In the genomic region with DNA sequence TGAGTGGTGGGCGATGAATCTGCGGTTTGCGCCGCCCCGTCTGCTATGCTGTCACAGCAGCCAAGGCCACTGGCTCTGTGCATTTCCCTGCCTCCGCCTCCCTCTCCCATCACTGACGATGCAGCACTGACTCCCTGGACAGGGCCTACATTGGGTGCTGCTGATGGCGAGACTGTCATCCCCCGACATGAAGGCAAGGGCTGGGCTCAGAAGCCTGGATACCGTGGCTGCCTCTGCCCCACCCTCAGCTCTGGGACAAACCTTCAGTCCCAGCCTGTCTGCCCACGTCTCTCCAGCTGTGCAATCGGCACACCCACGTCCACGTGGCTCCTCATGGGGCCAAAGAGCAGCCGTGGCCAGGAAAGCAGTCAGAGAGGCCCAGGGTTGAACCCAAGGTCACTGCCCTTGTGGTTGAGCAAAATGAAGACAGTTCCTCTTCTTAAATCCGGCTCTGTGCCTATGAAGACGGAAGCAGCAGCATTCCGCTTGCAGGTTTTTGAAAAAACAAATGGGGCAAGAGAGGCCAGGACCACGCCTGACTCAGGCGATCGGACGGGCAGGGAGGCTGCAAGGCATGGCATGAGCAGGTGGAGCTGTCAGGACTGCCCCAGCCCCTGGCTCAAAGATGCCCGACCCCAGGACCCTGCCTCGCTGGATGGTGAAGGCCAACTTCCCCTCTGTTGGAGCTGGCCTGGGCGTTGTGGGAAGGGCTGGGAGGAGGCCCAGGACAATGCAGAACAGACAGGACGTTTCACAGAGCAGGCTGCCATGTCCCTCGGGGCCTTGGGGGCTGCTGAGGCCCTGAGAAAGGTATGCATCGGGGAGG, we compare ENCODE assay signal across 13 cellular contexts.
DNase-seq lines count a peak whose midpoint lies in the region; ATAC-seq and TF ChIP-seq lines count a peak whose summit lies in the region.
"Had no signal": no experiment of that assay in that cellular context is flagged by ENCODE, and none has a peak within 500 bp of the region (broad histone marks: within the 10 kb centered on the region; RNA-seq: fewer than 3 reads in every experiment).

No MANE protein-coding gene starts in this region.

- in situ Hi-C loops in G401 (cut with HindIII; ENCODE audit: low sequenced_read_pairs) = no loop called here

- H3K9me3 Mint-ChIP-seq in neural crest cell = no peaks in the 10 kb centered on the region
- no peaks in the 10 kb centered on the region for H3K9me3 Mint-ChIP-seq in T-helper 2 cell treated with Interferon-gamma antibody and Interleukin-4, amounts not matched to agents 5 μg/mL and 100 μg/mL, for 36 hours

- DNase-seq in SKM-1 (lab: John Stamatoyannopoulos, UW; ENCODE audit: unreplicated experiment) (peak; percentile 46), Right ventricle myocardium inferior (ENCODE audit: missing footprints) (peak; percentile 92), neural crest cell (ENCODE audit: low read depth, low spot score) (no peak), G401 (ENCODE audit: low spot score) (no peak), DMS 273 (lab: John Stamatoyannopoulos, UW; ENCODE audit: unreplicated experiment) (no peak)
- DNase-seq in T-helper 2 cell treated with Interferon-gamma antibody and Interleukin-4, amounts not matched to agents 5 μg/mL and 100 μg/mL, for 36 hours (ENCODE audit: low spot score) = no peak
- DNase-seq in central memory CD4-positive, alpha-beta T cell = no peak
- DNase-seq: activated CD4-positive, alpha-beta T cell treated with anti-CD3 and anti-CD28 coated beads, Interleukin-2, amount 50 U/mL, for 48 hours; EL; NCI-H2171; ovary had no signal

- H3K9me3 ChIP-seq in BLaER1 = no peaks in the 10 kb centered on the region
- H3K9me3 ChIP-seq: A549, ovary had no signal

- TF ChIP-seq CTCF in neural crest cell (conservative IDR thresholded peaks at IDR 0.05) = no peak

- peak overlapping the region; percentile 89 for H3K4me2 ChIP-seq in BLaER1
- H3K4me2 ChIP-seq: A549 had no signal

- H3K27me3 Mint-ChIP-seq in neural crest cell (ENCODE audit: low read depth) = no peaks in the 10 kb centered on the region
- no peaks in the 10 kb centered on the region for H3K27me3 Mint-ChIP-seq in T-helper 2 cell treated with Interferon-gamma antibody and Interleukin-4, amounts not matched to agents 5 μg/mL and 100 μg/mL, for 36 hours (ENCODE audit: low read depth)

- H3K27ac ChIP-seq in BLaER1 = peak overlapping the region; percentile 82
- H3K27ac ChIP-seq: A549, ovary had no signal

- no peaks in the 10 kb centered on the region for H3K27me3 ChIP-seq in BLaER1
- H3K27me3 ChIP-seq: ovary had no signal

- H4K20me1 ChIP-seq in BLaER1 = no peaks in the 10 kb centered on the region

- H3K4me3 ChIP-seq in BLaER1 = peak overlapping the region; percentile 50
- H3K4me3 ChIP-seq: A549, ovary had no signal

- H3K4me1 Mint-ChIP-seq in neural crest cell = peaks cover 44% of the 10 kb centered on the region
- H3K4me1 Mint-ChIP-seq in T-helper 2 cell treated with Interferon-gamma antibody and Interleukin-4, amounts not matched to agents 5 μg/mL and 100 μg/mL, for 36 hours (ENCODE audit: low read depth) = peaks cover 6% of the 10 kb centered on the region

- H3K4me3 Mint-ChIP-seq in neural crest cell = no peak overlapping the region
- no peak overlapping the region for H3K4me3 Mint-ChIP-seq in T-helper 2 cell treated with Interferon-gamma antibody and Interleukin-4, amounts not matched to agents 5 μg/mL and 100 μg/mL, for 36 hours

- peak overlapping the region; percentile 94 for H3K27ac Mint-ChIP-seq in neural crest cell (ENCODE audit: unreplicated experiment)
- no peak overlapping the region for H3K27ac Mint-ChIP-seq in T-helper 2 cell treated with Interferon-gamma antibody and Interleukin-4, amounts not matched to agents 5 μg/mL and 100 μg/mL, for 36 hours

- no peaks in the 10 kb centered on the region for H3K36me3 ChIP-seq in BLaER1
- H3K36me3 ChIP-seq: ovary had no signal

- intact Hi-C loops in Right ventricle myocardium inferior (cut with DNase I) = no loop called here

- peak; percentile 86 for ATAC-seq in Right ventricle myocardium inferior
- ATAC-seq: A549 had no signal

- no peaks in the 10 kb centered on the region for H3K36me3 Mint-ChIP-seq in neural crest cell (ENCODE audit: low read depth)
- H3K36me3 Mint-ChIP-seq in T-helper 2 cell treated with Interferon-gamma antibody and Interleukin-4, amounts not matched to agents 5 μg/mL and 100 μg/mL, for 36 hours (ENCODE audit: low read depth) = no peaks in the 10 kb centered on the region

- H3K4me1 ChIP-seq in BLaER1 = peaks cover 49% of the 10 kb centered on the region
- H3K4me1 ChIP-seq: A549 had no signal

- H3K9ac ChIP-seq in BLaER1 = peak overlapping the region; percentile 60

Comparison
In these comparisons a context has a peak if more than half of its experiments do, and no peak if none do; other contexts are left out.
1. DNase-seq: peak in SKM-1 (single experiment) and Right ventricle myocardium inferior (single experiment); none in neural crest cell (single experiment), T-helper 2 cell treated with Interferon-gamma antibody and Interleukin-4, amounts not matched to agents 5 μg/mL and 100 μg/mL, for 36 hours (single experiment), central memory CD4-positive, alpha-beta T cell (single experiment), G401 (single experiment) and DMS 273 (single experiment).